ENCODE assay signal across 14 cellular contexts in the genomic region with DNA sequence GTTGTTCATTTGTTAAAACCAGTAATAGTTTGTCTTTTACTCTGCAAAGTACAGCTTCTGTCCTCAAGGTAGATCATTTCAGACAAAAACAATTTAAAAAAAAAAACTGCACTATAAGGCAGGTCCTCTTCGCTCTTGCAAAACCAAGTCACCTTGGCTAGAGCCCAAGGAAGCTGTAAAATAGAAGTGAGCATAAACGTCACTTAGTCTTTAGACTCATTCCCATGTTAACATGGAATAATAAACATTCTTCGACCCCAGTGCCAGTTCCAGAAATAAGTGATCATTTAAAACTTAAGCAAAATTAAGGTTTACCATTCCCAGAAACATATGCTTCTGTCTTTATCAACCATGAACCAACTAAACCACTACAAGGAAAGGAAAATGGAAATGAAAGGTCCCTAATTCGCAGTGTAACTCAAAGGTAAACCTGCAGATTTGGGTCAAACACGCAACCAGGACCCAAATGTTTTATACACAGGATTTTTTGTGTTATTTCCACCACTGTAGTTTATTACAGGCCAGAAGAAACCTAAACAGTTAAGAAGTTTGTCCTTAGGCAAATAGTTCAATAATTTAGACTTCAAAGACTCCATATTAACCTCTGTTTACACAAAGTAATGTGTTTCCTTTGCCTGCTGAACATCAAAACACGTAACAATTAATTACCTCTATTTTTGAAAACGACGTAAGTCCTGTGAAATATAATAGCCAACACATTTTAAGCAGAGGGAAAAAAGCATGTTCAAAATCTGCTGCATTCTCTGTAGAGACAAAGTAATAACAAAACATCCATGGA. TPM values are rescaled to one million over a fixed set of nuclear protein-coding genes. Genes with fewer than 3 reads are reported as not detected.
DNase-seq lines count a peak whose midpoint lies in the region; TF ChIP-seq lines count a peak whose summit lies in the region.
"Had no signal": no experiment of that assay in that cellular context is flagged by ENCODE, and none has a peak within 500 bp of the region (broad histone marks: within the 10 kb centered on the region; RNA-seq: fewer than 3 reads in every experiment).

No MANE protein-coding gene starts in this region.

- H4K20me1 ChIP-seq in mammary epithelial cell (ENCODE audit: insufficient read depth, low read length), result no peaks in the 10 kb centered on the region

- H3K36me3 Mint-ChIP-seq in MCF 10A (ENCODE audit: insufficient read depth, unreplicated experiment) (peaks cover 26% of the 10 kb centered on the region), chondrocyte (ENCODE audit: low read depth) (no peaks in the 10 kb centered on the region)
- H3K36me3 Mint-ChIP-seq: activated naive CD8-positive, alpha-beta T cell had no signal

- H3K79me2 ChIP-seq in mammary epithelial cell (ENCODE audit: insufficient read depth, low read length), result no peaks in the 10 kb centered on the region

- dilution Hi-C loops in mammary epithelial cell (cut with HindIII; ENCODE audit: low sequenced_read_pairs), result no loop called here

- H3K9me3 ChIP-seq in mammary epithelial cell (replicated peaks; ENCODE audit: insufficient read depth, low read length), result no peaks in the 10 kb centered on the region
- no peaks in the 10 kb centered on the region for H3K9me3 ChIP-seq in esophagus (ENCODE audit: control insufficient read depth in 2 of 2, insufficient read depth in 1 of 2, low read depth in 1 of 2, low read length in 1 of 2)
- no peaks in the 10 kb centered on the region for H3K9me3 ChIP-seq in mucosa of rectum (ENCODE audit: control insufficient read depth in 2 of 2, low read length in 2 of 2)
- H3K9me3 ChIP-seq in transverse colon, result no peaks in the 10 kb centered on the region

- H3K9ac ChIP-seq in mammary epithelial cell (ENCODE audit: insufficient read depth, low read length) (no peak overlapping the region), mucosa of rectum (ENCODE audit: low read depth in 1 of 2, low read length in 2 of 2) (no peak overlapping the region)

- H3K4me2 ChIP-seq in mammary epithelial cell (ENCODE audit: insufficient read depth, low read depth, low read length), result no peak overlapping the region

- H3K27ac Mint-ChIP-seq in MCF 10A (ENCODE audit: low read depth, unreplicated experiment) (peak overlapping the region; percentile 87), chondrocyte (ENCODE audit: unreplicated experiment) (no peak overlapping the region)
- H3K27ac Mint-ChIP-seq: activated CD8-positive, alpha-beta T cell treated with anti-CD3 and anti-CD28 coated beads, Interleukin-2, amount 10 ng/mL, durations not matched to agents 7 days and 5 days; activated naive CD8-positive, alpha-beta T cell; dendritic cell treated with granulocyte-macrophage colony-stimulating factor and Interleukin-4, amounts not matched to agents 40 ng/mL and 50 ng/mL, for 4 days had no signal

- H3K27me3 ChIP-seq in mammary epithelial cell (ENCODE audit: insufficient read depth, low read length) (peaks cover 31% of the 10 kb centered on the region), esophagus (ENCODE audit: control insufficient read depth in 1 of 2, insufficient read depth in 2 of 2, low read length in 2 of 2) (no peaks in the 10 kb centered on the region), mucosa of rectum (ENCODE audit: control insufficient read depth in 2 of 2, insufficient read depth in 2 of 2, low read length in 2 of 2) (no peaks in the 10 kb centered on the region), transverse colon (no peaks in the 10 kb centered on the region)

- H2AFZ ChIP-seq in mammary epithelial cell (ENCODE audit: low read depth, low read length), result no peak overlapping the region

- no peak for TF ChIP-seq POLR2A in transverse colon (IDR thresholded peaks at IDR 0.05)

- no TSS peak for BruUV-seq in MCF 10A (replicated peaks; lab: Mats Ljungman, UMichigan)
- no TSS peak for BruUV-seq in mammary epithelial cell (replicated peaks; lab: Mats Ljungman, UMichigan)

- H3K9me3 Mint-ChIP-seq in MCF 10A (ENCODE audit: unreplicated experiment), result no peaks in the 10 kb centered on the region
- H3K9me3 Mint-ChIP-seq in chondrocyte (ENCODE audit: low read depth), result no peaks in the 10 kb centered on the region
- H3K9me3 Mint-ChIP-seq: dendritic cell treated with granulocyte-macrophage colony-stimulating factor and Interleukin-4, amounts not matched to agents 40 ng/mL and 50 ng/mL, for 4 days had no signal

- H3K4me1 Mint-ChIP-seq in MCF 10A (ENCODE audit: insufficient read depth, unreplicated experiment) (peaks cover 30% of the 10 kb centered on the region), chondrocyte (ENCODE audit: low read depth) (peaks cover 17% of the 10 kb centered on the region)

- no peaks in the 10 kb centered on the region for H3K4me1 ChIP-seq in mammary epithelial cell (ENCODE audit: insufficient read depth, low read length)
- H3K4me1 ChIP-seq in esophagus (ENCODE audit: control insufficient read depth in 2 of 2, insufficient read depth in 2 of 2, low read length in 1 of 2), result peaks cover 6 to 16% of the 10 kb centered on the region in 2 donors
- peaks cover 19 to 35% of the 10 kb centered on the region in 2 donors for H3K4me1 ChIP-seq in mucosa of rectum (ENCODE audit: control insufficient read depth in 2 of 2, insufficient read depth in 2 of 2, low read length in 2 of 2)
- peaks cover 21 to 64% (median 43%) of the 10 kb centered on the region in 4 donors for H3K4me1 ChIP-seq in transverse colon

- 64% methylated on average over 8 of the region's 8 CpGs for WGBS in mammary epithelial cell (ENCODE audit: low coverage, missing lambda C conversion rate)
- 32 to 39% methylated on average over 8 of the region's 8 CpGs for whole genome bisulfite sequencing in esophagus, 2 donors
- WGBS in transverse colon (ENCODE audit: low coverage in 1 of 2), 2 donors, result 33 to 39% methylated on average over 8 of the region's 8 CpGs

- H3K27me3 Mint-ChIP-seq in MCF 10A (ENCODE audit: insufficient read depth, unreplicated experiment) (no peaks in the 10 kb centered on the region), chondrocyte (ENCODE audit: low read depth) (no peaks in the 10 kb centered on the region)
- H3K27me3 Mint-ChIP-seq: activated naive CD8-positive, alpha-beta T cell; dendritic cell treated with granulocyte-macrophage colony-stimulating factor and Interleukin-4, amounts not matched to agents 40 ng/mL and 50 ng/mL, for 4 days had no signal

- DNase-seq in MCF 10A (ENCODE audit: unreplicated experiment) (peak; percentile 65), mammary epithelial cell (no peak), transverse colon (peak; percentile 30), nucleus accumbens (lab: John Stamatoyannopoulos, UW) (no peak), COR-L47 (lab: John Stamatoyannopoulos, UW) (no peak), chondrocyte (ENCODE audit: low spot score) (no peak)
- DNase-seq: activated CD8-positive, alpha-beta T cell treated with anti-CD3 and anti-CD28 coated beads, Interleukin-2, amount 10 ng/mL, durations not matched to agents 7 days and 5 days; head of caudate nucleus; midbrain; NCI-H187 treated with DMSO at 0.1 percent for 48 hours had no signal

- intact Hi-C loops in MCF 10A (cut with micrococcal nuclease) (no loop called here), mammary epithelial cell (cut with micrococcal nuclease) (no loop called here), transverse colon (cut with DNase I; ENCODE audit: low total_unique reads) (loop anchor here (10.0 kb wide), 2 partner anchors 53 to 87 kb away; a partner anchor contains a TSS)

- H3K4me3 ChIP-seq in mammary epithelial cell (replicated peaks in 1 of 3; ENCODE audit: insufficient read depth in 1 of 3, low read depth in 2 of 3, low read length in 3 of 3) (no peak overlapping the region), esophagus (ENCODE audit: low read depth in 1 of 2, low read length in 2 of 2) (no peak overlapping the region), mucosa of rectum (ENCODE audit: low read length in 2 of 2) (peak overlapping the region in 1 of 2 donors; percentile 39), transverse colon (no peak overlapping the region)

- no peak for TF ChIP-seq EP300 in transverse colon (IDR thresholded peaks at IDR 0.05; ENCODE audit: low read depth)

- H3K4me3 Mint-ChIP-seq in MCF 10A (ENCODE audit: unreplicated experiment) (no peak overlapping the region), chondrocyte (ENCODE audit: unreplicated experiment) (no peak overlapping the region)
- H3K4me3 Mint-ChIP-seq: activated CD8-positive, alpha-beta T cell treated with anti-CD3 and anti-CD28 coated beads, Interleukin-2, amount 10 ng/mL, durations not matched to agents 7 days and 5 days; activated naive CD8-positive, alpha-beta T cell; dendritic cell treated with granulocyte-macrophage colony-stimulating factor and Interleukin-4, amounts not matched to agents 40 ng/mL and 50 ng/mL, for 4 days had no signal

- TF ChIP-seq CTCF in MCF 10A (IDR thresholded peaks at IDR 0.05; ENCODE audit: unreplicated experiment) (no peak), mammary epithelial cell (conservative IDR thresholded peaks at IDR 0.05 in 1 of 2, IDR thresholded peaks at IDR 0.05 in 1 of 2; ENCODE audit: extremely low read depth in 1 of 2, insufficient read depth in 1 of 2, low read depth in 1 of 2, low read length in 2 of 2) (no peak), transverse colon (IDR thresholded peaks at IDR 0.05) (no peak), chondrocyte (IDR thresholded peaks at IDR 0.05) (no peak)

- CTCF ChIA-PET in MCF 10A (lab: Yijun Ruan, JAX), result interaction anchor here (0.5 to 1.8 kb wide), 5 partner anchors 10 to 303 kb away, joined by 3 to 6 read pairs (median 4); no protein-coding TSS in a partner anchor
- CTCF ChIA-PET in mammary epithelial cell (lab: Charles Lee; ENCODE audit: low non-redundant PET), result no interaction called here

- H3K36me3 ChIP-seq in mammary epithelial cell (ENCODE audit: insufficient read depth, low read length) (no peaks in the 10 kb centered on the region), esophagus (ENCODE audit: control insufficient read depth in 2 of 2, insufficient read depth in 2 of 2, low read length in 1 of 2) (no peaks in the 10 kb centered on the region), mucosa of rectum (ENCODE audit: control insufficient read depth in 2 of 2, insufficient read depth in 2 of 2, low read length in 2 of 2) (no peaks in the 10 kb centered on the region), transverse colon (no peaks in the 10 kb centered on the region)

- in situ Hi-C loops in mammary epithelial cell (cut with MboI; ENCODE audit: low sequenced_read_pairs in 2 of 2) (no loop called here), transverse colon (cut with MboI; ENCODE audit: low pct_ligation_motif_present in 1 of 4, low pct_unique_long_range_greater_than_20kb in 1 of 4, low sequenced_read_pairs in 3 of 4) (no loop called here)

- POLR2A ChIA-PET in MCF 10A (lab: Yijun Ruan, JAX), result interaction anchor here (0.7 to 3.1 kb wide), 5 partner anchors 8 to 75 kb away, joined by 3 to 30 read pairs (median 4); no protein-coding TSS in a partner anchor

- no peak overlapping the region for H3K27ac ChIP-seq in mammary epithelial cell (ENCODE audit: insufficient read depth, low read depth, low read length)
- H3K27ac ChIP-seq in esophagus (ENCODE audit: low read depth in 2 of 2, low read length in 1 of 2), result peak overlapping the region; percentile 49 to 69
- peak overlapping the region; percentile 55 to 73 for H3K27ac ChIP-seq in mucosa of rectum (ENCODE audit: low read depth in 2 of 2, low read length in 2 of 2)
- peak overlapping the region; percentile 75 to 79 (median 78) for H3K27ac ChIP-seq in transverse colon

RNA-seq across cellular contexts. Expression of a gene that starts 54.6 kb away (rescaled TPM):
- total RNA-seq in MCF 10A (2022), result 7.0 and 12.0 TPM in 2 replicates
- under 1 TPM; 0.61 to 0.67 TPM for total RNA-seq in mammary epithelial cell
- polyA plus RNA-seq in mammary epithelial cell, result 0.09 TPM
- 0.05 TPM for polyA minus RNA-seq in mammary epithelial cell
- 10 to 100 TPM in 1 of 2 donors, 1 to 10 TPM in 1; 3.8 to 10.5 TPM for polyA plus RNA-seq in esophagus
- total RNA-seq in transverse colon, result 100 to 1,000 TPM in 1 of 4 donors, 10 to 100 TPM in 3; 32.9 to 138 (median 58.8) TPM
- total RNA-seq in chondrocyte, result 0.80 to 2.8 TPM (median 1.4 TPM) in 3 replicates

Comparison
In these comparisons a context has a peak if more than half of its experiments do, and no peak if none do; other contexts are left out.
1. DNase-seq: peak in MCF 10A (single experiment) and transverse colon (single experiment); none in mammary epithelial cell (single experiment), nucleus accumbens (0 of 56), COR-L47 (single experiment) and chondrocyte (single experiment).